In the genomic region with DNA sequence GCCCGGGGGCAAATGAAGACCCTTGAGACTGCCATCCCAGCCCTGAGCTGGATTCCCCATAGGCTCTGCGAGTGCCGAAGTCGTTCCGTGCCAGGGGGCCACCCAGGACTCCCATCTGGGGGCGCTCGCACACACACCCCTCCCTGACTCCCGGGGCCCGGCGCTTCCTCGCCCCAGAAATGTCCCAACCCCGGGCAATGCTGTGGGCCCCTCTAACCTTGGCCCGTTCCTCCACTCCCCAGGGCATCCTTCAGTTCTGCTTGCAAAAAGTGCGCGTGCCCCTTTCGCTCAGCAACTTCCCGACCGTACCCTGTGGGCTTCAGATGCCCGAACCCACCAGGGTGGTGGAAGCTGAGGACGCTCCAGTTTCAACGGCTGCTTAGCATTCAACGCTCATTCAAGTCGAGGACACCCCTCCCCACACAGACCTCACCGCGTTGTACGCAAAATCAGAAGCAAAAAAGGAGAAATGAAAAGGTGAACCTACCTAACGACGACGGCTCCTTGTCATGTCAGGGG, we compare ENCODE assay signal across 9 cellular contexts. TPM values are rescaled to one million over a fixed set of nuclear protein-coding genes. Genes with fewer than 3 reads are reported as not detected.
DNase-seq lines count a peak whose midpoint lies in the region; ATAC-seq, FAIRE-seq and TF ChIP-seq lines count a peak whose summit lies in the region.
"Had no signal": no experiment of that assay in that cellular context is flagged by ENCODE, and none has a peak within 500 bp of the region (broad histone marks: within the 10 kb centered on the region; RNA-seq: fewer than 3 reads in every experiment).

No MANE protein-coding gene starts in this region.

- TF ChIP-seq POLR2A in breast epithelium (IDR thresholded peaks at IDR 0.05) = no peak
- no peak for TF ChIP-seq POLR2A in HepG2 (IDR thresholded peaks at IDR 0.05; ENCODE audit: insufficient read depth in 1 of 2, low read depth in 2 of 2, low read length in 2 of 2)

- H3K9ac ChIP-seq in BLaER1 = peak overlapping the region; percentile 74
- H3K9ac ChIP-seq in OCI-LY1 (ENCODE audit: low read length) = peak overlapping the region; percentile 83
- H3K9ac ChIP-seq in HepG2 (ENCODE audit: insufficient read depth, low read depth, low read length) = no peak overlapping the region
- H3K9ac ChIP-seq in stomach smooth muscle (ENCODE audit: low read length in 2 of 2) = peak overlapping the region in 1 of 2 donors; percentile 55

- H4K20me1 ChIP-seq in BLaER1 (no peaks in the 10 kb centered on the region), OCI-LY1 (ENCODE audit: insufficient read depth, low read length) (no peaks in the 10 kb centered on the region), HepG2 (ENCODE audit: insufficient read depth, low read length) (no peaks in the 10 kb centered on the region)

- no peak for TF ChIP-seq RAD21 in HepG2 (CRISPR knock-in tag; IDR thresholded peaks at IDR 0.05)

- FAIRE-seq in HepG2 (lab: Jason Lieb, UNC) = no peak

- 13% methylated on average over 28 of the region's 29 CpGs for WGBS in HepG2 (ENCODE audit: low lambda C conversion rate)

- TF ChIP-seq CTCF in OCI-LY1 (IDR thresholded peaks at IDR 0.05; ENCODE audit: low read length) = peak; percentile 35; the same call in 1 of the 2 replicates
- no peak for TF ChIP-seq CTCF in breast epithelium (IDR thresholded peaks at IDR 0.05)
- no peak for TF ChIP-seq CTCF in HepG2 (CRISPR knock-in tag; IDR thresholded peaks at IDR 0.05)

- no TSS peak for BruUV-seq in HepG2 (replicated peaks; lab: Mats Ljungman, UMichigan)

- H3K9me2 ChIP-seq in OCI-LY1 (ENCODE audit: low read depth, low read length) = no peaks in the 10 kb centered on the region

- no peak for DNase-seq in breast epithelium (ENCODE audit: low spot score in 2 of 2)
- DNase-seq in HepG2 (ENCODE audit: low spot score) = no peak
- DNase-seq in mesenteric fat pad (ENCODE audit: low spot score) = no peak
- no peak for DNase-seq in ACHN

- peaks cover 71% of the 10 kb centered on the region for H3K4me1 ChIP-seq in BLaER1
- H3K4me1 ChIP-seq in OCI-LY1 (ENCODE audit: insufficient read depth, low read length, severe bottlenecking) = peaks cover 47% of the 10 kb centered on the region
- H3K4me1 ChIP-seq in breast epithelium = peaks cover 2 to 6% of the 10 kb centered on the region in 2 donors
- peaks cover 9% of the 10 kb centered on the region for H3K4me1 ChIP-seq in HepG2 (ENCODE audit: insufficient read depth, low read length)
- H3K4me1 ChIP-seq in stomach smooth muscle (ENCODE audit: control insufficient read depth, insufficient read depth, low read length) = peaks cover 28% of the 10 kb centered on the region

- ATAC-seq in GM21423 (IDR thresholded peaks at IDR 0.05; ENCODE audit: unreplicated experiment) (peak; percentile 47), HepG2 (peak; percentile 40)

- CTCF ChIA-PET in HepG2 (lab: Yijun Ruan, JAX; ENCODE audit: low intra/inter-chr PET ratio, low total read pairs) = no interaction called here

- TF ChIP-seq EP300 in HepG2 (IDR thresholded peaks at IDR 0.05; ENCODE audit: low read depth in 2 of 2, low read length in 2 of 2) (no peak), HepG2 (CRISPR knock-in tag; IDR thresholded peaks at IDR 0.05; ENCODE audit: borderline replicate concordance) (no peak)

- H3K27me3 ChIP-seq in BLaER1 (no peaks in the 10 kb centered on the region), OCI-LY1 (ENCODE audit: insufficient read depth, low read length) (no peaks in the 10 kb centered on the region), breast epithelium (no peaks in the 10 kb centered on the region), HepG2 (ENCODE audit: control insufficient read depth in 1 of 2, insufficient read depth in 2 of 2, low read length in 2 of 2) (peaks cover 13 to 84% of the 10 kb centered on the region in 2 experiments), stomach smooth muscle (ENCODE audit: control insufficient read depth in 1 of 2, insufficient read depth in 2 of 2, low read length in 2 of 2) (peaks cover 0 to 3% of the 10 kb centered on the region in 2 donors)

- 0 out of 2 replicates have a peak, but pooled peaks cover 3% of the 10 kb centered on the region for H3K79me2 ChIP-seq in OCI-LY1 (ENCODE audit: insufficient read depth, low read length)
- H3K79me2 ChIP-seq in HepG2 (ENCODE audit: insufficient read depth, low read length) = no peaks in the 10 kb centered on the region

- intact Hi-C loops in breast epithelium (cut with DNase I; ENCODE audit: low total_unique reads) = no loop called here
- intact Hi-C loops in HepG2 (cut with micrococcal nuclease; ENCODE audit: unreplicated experiment) = no loop called here

- H3F3A ChIP-seq in OCI-LY1 (ENCODE audit: insufficient read depth, low read length) = no peaks in the 10 kb centered on the region

- 0 out of 2 replicates have a peak, but pooled peaks cover 4% of the 10 kb centered on the region for H3K36me3 ChIP-seq in BLaER1
- no peaks in the 10 kb centered on the region for H3K36me3 ChIP-seq in OCI-LY1 (ENCODE audit: insufficient read depth, low read length)
- H3K36me3 ChIP-seq in breast epithelium = no peaks in the 10 kb centered on the region
- H3K36me3 ChIP-seq in HepG2 (replicated peaks in 1 of 2; ENCODE audit: control insufficient read depth in 1 of 2, insufficient read depth in 2 of 2, low read length in 2 of 2) = no peaks in the 10 kb centered on the region
- H3K36me3 ChIP-seq in stomach smooth muscle (ENCODE audit: control insufficient read depth in 2 of 2, insufficient read depth in 2 of 2, low read length in 2 of 2) = no peaks in the 10 kb centered on the region

- H3K4me2 ChIP-seq in BLaER1 (peak overlapping the region; percentile 94), OCI-LY1 (ENCODE audit: low read length) (peak overlapping the region; percentile 95), HepG2 (ENCODE audit: low read depth, low read length) (peak overlapping the region; percentile 57)

- peak overlapping the region; percentile 70 for H3K27ac ChIP-seq in BLaER1
- H3K27ac ChIP-seq in OCI-LY1 (ENCODE audit: low read depth, low read length, poor library complexity, severe bottlenecking) = peak overlapping the region; percentile 84
- H3K27ac ChIP-seq in breast epithelium = peak overlapping the region; percentile 62 to 83
- H3K27ac ChIP-seq in HepG2 (ENCODE audit: extremely low read length, insufficient read depth, low read length) = no peak overlapping the region
- H3K27ac ChIP-seq in stomach smooth muscle (ENCODE audit: low read length) = peak overlapping the region; percentile 41

- peaks cover 4% of the 10 kb centered on the region; the same call in 1 of the 2 replicates for H3K9me3 ChIP-seq in BLaER1
- H3K9me3 ChIP-seq in OCI-LY1 (ENCODE audit: low read length) = no peaks in the 10 kb centered on the region
- H3K9me3 ChIP-seq in breast epithelium = no peaks in the 10 kb centered on the region
- no peaks in the 10 kb centered on the region for H3K9me3 ChIP-seq in HepG2 (ENCODE audit: low read length)
- H3K9me3 ChIP-seq in stomach smooth muscle (ENCODE audit: control insufficient read depth in 2 of 2, low read length in 2 of 2) = no peaks in the 10 kb centered on the region

- in situ Hi-C loops in HepG2 (cut with HindIII; ENCODE audit: extremely low pct_ligation_motif_present, low pct_unique_long_range_greater_than_20kb) (no loop called here), ACHN (cut with HindIII; ENCODE audit: low pct_ligation_motif_present, low pct_unique_long_range_greater_than_20kb, low sequenced_read_pairs) (no loop called here)

- H3K4me3 ChIP-seq in BLaER1 (peak overlapping the region; percentile 73), OCI-LY1 (ENCODE audit: low read depth, low read length, poor library complexity, severe bottlenecking) (peak overlapping the region; percentile 82), breast epithelium (peak overlapping the region; percentile 56 to 88 (median 71)), HepG2 (replicated peaks in 1 of 3; ENCODE audit: insufficient read depth in 1 of 3, low read depth in 2 of 3, low read length in 3 of 3) (peak overlapping the region; percentile 18 to 51 (median 29); a peak in 3 of 6 replicates), stomach smooth muscle (ENCODE audit: low read length in 2 of 2) (peak overlapping the region; percentile 79 to 81)

- no peak overlapping the region for H2AFZ ChIP-seq in OCI-LY1 (ENCODE audit: low read length)
- H2AFZ ChIP-seq in HepG2 (ENCODE audit: low read length) = no peak overlapping the region

- POLR2A ChIA-PET in HepG2 (lab: Yijun Ruan, JAX) = no interaction called here

TF ChIP-seq in HepG2, 621 proteins besides CTCF, POLR2A, EP300 and RAD21 (continues in another document):
- TF ChIP-seq, protein P1, sequence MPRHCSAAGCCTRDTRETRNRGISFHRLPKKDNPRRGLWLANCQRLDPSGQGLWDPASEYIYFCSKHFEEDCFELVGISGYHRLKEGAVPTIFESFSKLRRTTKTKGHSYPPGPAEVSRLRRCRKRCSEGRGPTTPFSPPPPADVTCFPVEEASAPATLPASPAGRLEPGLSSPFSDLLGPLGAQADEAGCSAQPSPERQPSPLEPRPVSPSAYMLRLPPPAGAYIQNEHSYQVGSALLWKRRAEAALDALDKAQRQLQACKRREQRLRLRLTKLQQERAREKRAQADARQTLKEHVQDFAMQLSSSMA (CRISPR knock-in tag; IDR thresholded peaks at IDR 0.05) = no peak
- TF ChIP-seq MLLT10 (CRISPR knock-in tag; IDR thresholded peaks at IDR 0.05) (no peak), HNRNPLL (IDR thresholded peaks at IDR 0.05; ENCODE audit: low read depth, low read length, poor library complexity, severe bottlenecking) (peak; percentile 17)

RNA-seq across cellular contexts. Expression of a gene that starts 25.4 kb away (rescaled TPM):
- total RNA-seq in breast epithelium = 10 to 100 TPM; 13.8 to 70.5 (median 29.2) TPM
- 0.02 and 0.06 TPM in 2 replicates for total RNA-seq in HepG2 (2016; rRNA removed; fragmentation: Illumina TruSeq; extraction: Trizol)
- total RNA-seq in HepG2 (2016; cell fraction: cytosol; rRNA removed; fragmentation: Illumina TruSeq; extraction: Trizol; ENCODE audit: low read depth) = not detected in 2 replicates
- total RNA-seq in HepG2 (2016; cell fraction: insoluble cytoplasmic fraction; rRNA removed; fragmentation: Illumina TruSeq; extraction: Trizol) = 0.03 and 0.09 TPM in 2 replicates
- not detected in 2 replicates for total RNA-seq in HepG2 (2016; cell fraction: membrane; rRNA removed; fragmentation: Illumina TruSeq; extraction: Trizol)
- not detected in 2 replicates for total RNA-seq in HepG2 (2016; cell fraction: nucleus; rRNA removed; fragmentation: Illumina TruSeq; extraction: Trizol)
- polyA plus RNA-seq in HepG2 (2011; rRNA removed) = 0.05 and 0.16 TPM in 2 replicates
- polyA plus RNA-seq in HepG2 (2011; cell fraction: cytosol; rRNA removed) = 0.01 and 0.03 TPM in 2 replicates
- polyA plus RNA-seq in HepG2 (2011; cell fraction: nucleus; rRNA removed) = not detected in 2 replicates
- 0.05 TPM in 2 replicates for polyA plus RNA-seq in HepG2 (2012)
- 0.02 TPM in 1 of 2 replicates, not detected in the other for polyA plus RNA-seq in HepG2 (2016; cell fraction: cytosol; fragmentation: Illumina TruSeq; extraction: Trizol; ENCODE audit: low read depth)
- 0.07 TPM in 1 of 2 replicates, not detected in the other for polyA plus RNA-seq in HepG2 (2016; cell fraction: insoluble cytoplasmic fraction; fragmentation: Illumina TruSeq; extraction: Trizol; ENCODE audit: low read depth)
- polyA plus RNA-seq in HepG2 (2016; cell fraction: membrane; fragmentation: Illumina TruSeq; extraction: Trizol; ENCODE audit: low read depth) = 0.03 TPM in 1 of 2 replicates, not detected in the other
- polyA plus RNA-seq in HepG2 (2016; cell fraction: nucleus; fragmentation: Illumina TruSeq; extraction: Trizol; ENCODE audit: insufficient read depth, low read depth) = 0.18 TPM in 1 of 2 replicates, not detected in the other
- polyA minus RNA-seq in HepG2 (2011; rRNA and poly(A)+ RNA removed; ENCODE audit: low replicate concordance) = 0.33 TPM in 1 of 2 replicates, not detected in the other
- not detected in 2 replicates for polyA minus RNA-seq in HepG2 (2011; cell fraction: cytosol; rRNA and poly(A)+ RNA removed)
- not detected in 2 replicates for polyA minus RNA-seq in HepG2 (2011; cell fraction: nucleus; rRNA and poly(A)+ RNA removed)
- 28.2 TPM for total RNA-seq in mesenteric fat pad
- total RNA-seq: pulmonary artery endothelial cell had no signal

Comparison
In these comparisons a context has a peak if more than half of its experiments do, and no peak if none do; other contexts are left out.
1. H3K4me3 ChIP-seq: peak in every context shown above with its lines; median percentile 82 in OCI-LY1; 80 in stomach smooth muscle; 73 in BLaER1; 71 in breast epithelium; 29 in HepG2.
2. RNA of a gene that starts 25.4 kb away (total RNA-seq): 13.8 to 70.5 TPM in breast epithelium and 28.2 TPM in mesenteric fat pad (single experiment); 0.02 to 0.09 TPM in HepG2; every median in the first group is over 10 times any median in the second.
3. Peak in every context shown above with its lines, with median percentiles within 50 percentile points of each other: H3K4me2 ChIP-seq.